ENCODE assay signal across 9 cellular contexts in genomic region chr2:98086491-98087446, GRCh38. TPM values are rescaled to one million over a fixed set of nuclear protein-coding genes. Genes with fewer than 3 reads are reported as not detected.
DNase-seq lines count a peak whose midpoint lies in the region; ATAC-seq and TF ChIP-seq lines count a peak whose summit lies in the region.
"Had no signal": no experiment of that assay in that cellular context is flagged by ENCODE, and none has a peak within 500 bp of the region (broad histone marks: within the 10 kb centered on the region; RNA-seq: fewer than 3 reads in every experiment).

VWA3B (plus strand) TSS chr2:98087167; CDS start chr2:98093093, 5,926 bp downstream.

- H3K27me3 Mint-ChIP-seq in activated naive CD4-positive, alpha-beta T cell treated with anti-CD3 and anti-CD28 coated beads, Interleukin-2, amount 50 U/mL, for 24 hours, result peaks cover 38% of the 10 kb centered on the region

- peak; percentile 23 for TF ChIP-seq POLR2A in prostate gland (IDR thresholded peaks at IDR 0.05)

- peaks cover 23% of the 10 kb centered on the region for H3K4me1 Mint-ChIP-seq in activated naive CD4-positive, alpha-beta T cell treated with anti-CD3 and anti-CD28 coated beads, Interleukin-2, amount 50 U/mL, for 24 hours

- TF ChIP-seq CTCF in AG10803 (conservative IDR thresholded peaks at IDR 0.05; ENCODE audit: low read length) (no peak), heart right ventricle (IDR thresholded peaks at IDR 0.05) (no peak), prostate gland (IDR thresholded peaks at IDR 0.05) (no peak)

- ATAC-seq in GM18858 (IDR thresholded peaks at IDR 0.05; ENCODE audit: unreplicated experiment), result peak; percentile 79
- ATAC-seq in HG03108 (IDR thresholded peaks at IDR 0.05; ENCODE audit: unreplicated experiment), result peak; percentile 78
- peak; percentile 92 to 98 (median 97) for ATAC-seq in heart right ventricle

- WGBS in heart right ventricle, 2 donors, result 1 to 2% methylated on average over 74 of the region's 74 CpGs
- WGBS in prostate gland, result 2% methylated on average over 74 of the region's 74 CpGs

- peaks cover 0 to 43% (median 22%) of the 10 kb centered on the region in 7 donors for H3K27me3 ChIP-seq in heart right ventricle
- no peaks in the 10 kb centered on the region for H3K27me3 ChIP-seq in prostate gland (replicated peaks; ENCODE audit: insufficient read depth)

- no peaks in the 10 kb centered on the region for H3K36me3 ChIP-seq in heart right ventricle
- H3K36me3 ChIP-seq in prostate gland, result no peaks in the 10 kb centered on the region

- H3K27ac ChIP-seq in heart right ventricle, result peak within 1 kb of the TSS in 1 of 10 donors; percentile 67
- H3K27ac ChIP-seq in prostate gland, result no peak within 1 kb of the TSS

- no peaks in the 10 kb centered on the region for H3K36me3 Mint-ChIP-seq in activated naive CD4-positive, alpha-beta T cell treated with anti-CD3 and anti-CD28 coated beads, Interleukin-2, amount 50 U/mL, for 24 hours

- H3K4me1 ChIP-seq in heart right ventricle (peaks cover 0 to 62% (median 14%) of the 10 kb centered on the region in 9 donors), prostate gland (replicated peaks) (no peaks in the 10 kb centered on the region)

- DNase-seq in AG10803 (ENCODE audit: low read depth) (peak; percentile 13), NCI-H69 (lab: John Stamatoyannopoulos, UW) (peak; percentile 84), heart right ventricle (peak; percentile 59 to 75), prostate gland (ENCODE audit: low spot score) (peak; percentile 49), GF-D8 (lab: John Stamatoyannopoulos, UW) (no peak)

- H3K9me3 Mint-ChIP-seq in activated naive CD4-positive, alpha-beta T cell treated with anti-CD3 and anti-CD28 coated beads, Interleukin-2, amount 50 U/mL, for 24 hours, result no peaks in the 10 kb centered on the region

- no peaks in the 10 kb centered on the region for H3K9me3 ChIP-seq in heart right ventricle
- no peaks in the 10 kb centered on the region for H3K9me3 ChIP-seq in prostate gland

- peak within 1 kb of the TSS; percentile 69 for H3K4me3 Mint-ChIP-seq in activated naive CD4-positive, alpha-beta T cell treated with anti-CD3 and anti-CD28 coated beads, Interleukin-2, amount 50 U/mL, for 24 hours

- intact Hi-C loops in heart right ventricle (cut with DNase I) (no loop called here), prostate gland (cut with DNase I) (no loop called here)

- H3K4me3 ChIP-seq in AG10803 (ENCODE audit: low read length), result peak within 1 kb of the TSS; percentile 55
- H3K4me3 ChIP-seq in heart right ventricle, result peak within 1 kb of the TSS; percentile 36 to 63 (median 57)
- H3K4me3 ChIP-seq in prostate gland, result peak within 1 kb of the TSS; percentile 18 to 31

- peak within 1 kb of the TSS; percentile 10 for H3K27ac Mint-ChIP-seq in activated naive CD4-positive, alpha-beta T cell treated with anti-CD3 and anti-CD28 coated beads, Interleukin-2, amount 50 U/mL, for 24 hours

RNA-seq across cellular contexts. Expression of gene VWA3B, which starts in this region (rescaled TPM):
- 1 to 10 TPM in 2 of 10 donors, under 1 TPM in 7, not detected in 1; 0.18 to 1.4 (median 0.64) TPM for total RNA-seq in heart right ventricle
- under 1 TPM; 0.06 to 0.07 TPM for polyA plus RNA-seq in heart right ventricle
- total RNA-seq in prostate gland, result 1 to 10 TPM in 1 of 2 donors, not detected in 1; 4.0 TPM
- total RNA-seq: subcutaneous adipose tissue had no signal
